In the genomic region with DNA sequence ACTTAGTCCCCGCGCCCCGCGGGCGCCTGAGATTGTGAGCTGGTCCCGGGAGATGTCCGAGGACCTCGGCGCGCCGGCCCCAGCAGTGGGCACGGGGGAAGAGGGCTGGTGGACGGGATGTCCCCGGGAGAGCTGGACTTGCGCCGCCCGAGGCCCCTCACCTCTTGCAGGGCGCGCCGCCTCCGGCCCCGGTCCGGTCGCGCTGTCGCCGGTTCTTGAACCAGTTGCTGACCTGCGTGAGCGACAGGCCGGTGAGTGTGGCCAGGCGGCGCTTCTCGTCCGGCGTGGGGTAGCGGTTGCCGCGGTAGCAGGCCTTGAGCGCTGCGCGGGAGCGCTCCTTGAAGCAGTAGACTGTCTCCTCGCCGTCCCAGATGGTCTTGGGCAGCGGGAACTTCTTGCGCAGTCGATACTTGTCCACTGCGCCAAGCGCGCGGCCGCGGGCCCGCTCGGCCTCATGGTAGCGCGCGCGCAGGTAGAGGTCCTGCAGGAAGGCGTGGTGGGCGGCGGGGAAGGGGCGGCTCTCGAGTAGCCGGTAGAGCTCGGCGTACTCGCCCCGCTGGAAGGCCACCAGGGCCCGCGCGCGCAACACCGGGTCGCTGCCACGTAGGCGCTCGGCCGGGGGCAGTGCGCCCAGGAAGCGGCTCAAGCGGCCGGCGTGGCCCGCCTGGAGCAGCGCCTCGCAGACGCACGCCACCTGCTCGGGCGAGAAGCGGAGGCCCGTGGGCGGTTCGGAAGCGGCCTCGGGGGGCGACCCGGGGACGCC, we compare ENCODE assay signal across 9 cellular contexts. TPM values are rescaled to one million over a fixed set of nuclear protein-coding genes. Genes with fewer than 3 reads are reported as not detected.
DNase-seq lines count a peak whose midpoint lies in the region; ATAC-seq, FAIRE-seq and TF ChIP-seq lines count a peak whose summit lies in the region.
"Had no signal": no experiment of that assay in that cellular context is flagged by ENCODE, and none has a peak within 500 bp of the region (broad histone marks: within the 10 kb centered on the region; RNA-seq: fewer than 3 reads in every experiment).

No MANE protein-coding gene starts in this region.

- no peaks in the 10 kb centered on the region for H3K4me1 ChIP-seq in CD8-positive, alpha-beta memory T cell (ENCODE audit: insufficient read depth, low read length)
- H3K4me1 ChIP-seq in H9 (ENCODE audit: insufficient read depth, low read length) (peaks cover 3% of the 10 kb centered on the region; the same call in 1 of the 2 replicates), endothelial cell of umbilical vein (ENCODE audit: control insufficient read depth, extremely low read depth, insufficient read depth, low read length) (peaks cover 14% of the 10 kb centered on the region), mucosa of descending colon (ENCODE audit: low read depth) (peaks cover 30% of the 10 kb centered on the region), uterus (peaks cover 12 to 37% of the 10 kb centered on the region in 2 donors)

- no peak overlapping the region for H4K91ac ChIP-seq in H9 (ENCODE audit: insufficient read length, low read depth, low read length)

- dilution Hi-C loops in endothelial cell of umbilical vein (cut with MboI; ENCODE audit: extremely low pct_ligation_motif_present, low sequenced_read_pairs): no loop called here

- CTCF ChIA-PET in CD8-positive, alpha-beta memory T cell (lab: Charles Lee): interaction anchor here (0.6 to 5.2 kb wide), 7 partner anchors 11 to 353 kb away, joined by 3 to 182 read pairs (median 9); a partner anchor contains a TSS
- CTCF ChIA-PET in endothelial cell of umbilical vein (lab: Charles Lee): interaction anchor here (1.0 to 6.7 kb wide), 10 partner anchors 10 to 75 kb away, joined by 3 to 125 read pairs (median 21); a partner anchor contains a TSS

- H3K79me2 ChIP-seq in H9 (ENCODE audit: insufficient read depth, low read length) (no peaks in the 10 kb centered on the region), endothelial cell of umbilical vein (ENCODE audit: control insufficient read depth, insufficient read depth, low read length) (peaks cover 2% of the 10 kb centered on the region)

- H3K4me3 ChIP-seq in CD8-positive, alpha-beta memory T cell (ENCODE audit: low read length): peak overlapping the region; percentile 41
- H3K4me3 ChIP-seq in endothelial cell of umbilical vein (replicated peaks in 1 of 3; ENCODE audit: insufficient read depth in 1 of 3, low read depth in 1 of 3, low read length in 3 of 3) (peak overlapping the region; percentile 61 to 92 (median 82)), mucosa of descending colon (peak overlapping the region; percentile 52), uterus (peak overlapping the region; percentile 47 to 94)

- H4K20me1 ChIP-seq in H9 (ENCODE audit: control insufficient read depth, insufficient read depth, insufficient read length) (no peaks in the 10 kb centered on the region), endothelial cell of umbilical vein (replicated peaks; ENCODE audit: control insufficient read depth, extremely low read depth, insufficient read depth, low read length) (no peaks in the 10 kb centered on the region)

- ATAC-seq in T-helper 17 cell (no peak), mucosa of descending colon (peak; percentile 2), GM19035 (IDR thresholded peaks at IDR 0.05; ENCODE audit: unreplicated experiment) (no peak), GM18511 (IDR thresholded peaks at IDR 0.05; ENCODE audit: unreplicated experiment) (no peak)

- H3K4me1 Mint-ChIP-seq in CD8-positive, alpha-beta memory T cell: peaks cover 7 to 29% (median 12%) of the 10 kb centered on the region in 3 donors
- H3K4me1 Mint-ChIP-seq in H9 (peaks cover 13 to 40% of the 10 kb centered on the region in 2 experiments), T-helper 17 cell (peaks cover 20% of the 10 kb centered on the region)

- no peaks in the 10 kb centered on the region for H3K9me1 ChIP-seq in endothelial cell of umbilical vein (replicated peaks; ENCODE audit: control insufficient read depth, extremely low read depth, insufficient read depth, low read length)

- no peak overlapping the region for H2BK120ac ChIP-seq in H9 (ENCODE audit: low read depth, low read length, poor library complexity, severe bottlenecking)

- peaks cover 4 to 12% of the 10 kb centered on the region in 2 donors for H3K27me3 Mint-ChIP-seq in CD8-positive, alpha-beta memory T cell
- H3K27me3 Mint-ChIP-seq in H9 (ENCODE audit: low read depth) (peaks cover 3% of the 10 kb centered on the region), T-helper 17 cell (peaks cover 6% of the 10 kb centered on the region)

- H3K27ac Mint-ChIP-seq in CD8-positive, alpha-beta memory T cell: no peak overlapping the region
- H3K27ac Mint-ChIP-seq in H9: peak overlapping the region in 1 of 3 experiments; percentile 81; a peak in 2 of 7 replicates
- H3K27ac Mint-ChIP-seq in T-helper 17 cell: no peak overlapping the region

- no peak overlapping the region for H2AK5ac ChIP-seq in H9 (ENCODE audit: insufficient read length, low read length)

- no peak overlapping the region for H3K23ac ChIP-seq in H9 (ENCODE audit: insufficient read length, low read depth, low read length)

- no TSS peak for BruUV-seq in endothelial cell of umbilical vein (replicated peaks; lab: Mats Ljungman, UMichigan)

- TF ChIP-seq CTCF in H9 (conservative IDR thresholded peaks at IDR 0.05): no peak
- no peak for TF ChIP-seq CTCF in endothelial cell of umbilical vein (IDR thresholded peaks at IDR 0.05; ENCODE audit: extremely low read depth in 1 of 2, insufficient read depth in 1 of 2, low read depth in 1 of 2, low read length in 2 of 2)
- no peak for TF ChIP-seq CTCF in mucosa of descending colon (IDR thresholded peaks at IDR 0.05)
- peak in 2 of 4 experiments; percentile 1 to 3 for TF ChIP-seq CTCF in uterus (IDR thresholded peaks at IDR 0.05)

- peak; percentile 24 for FAIRE-seq in endothelial cell of umbilical vein (lab: Jason Lieb, UNC)
- FAIRE-seq: TTC549 had no signal

- H3T11ph ChIP-seq in H9 (ENCODE audit: low read length): no peak overlapping the region

- H3K36me3 Mint-ChIP-seq in CD8-positive, alpha-beta memory T cell: peaks cover 0 to 2% (median 0%) of the 10 kb centered on the region in 3 donors
- H3K36me3 Mint-ChIP-seq in H9 (ENCODE audit: insufficient read depth in 1 of 3, low read depth in 3 of 3) (peaks cover 0 to 11% (median 6%) of the 10 kb centered on the region in 3 experiments; a peak in 5 of 7 replicates), T-helper 17 cell (ENCODE audit: low read depth) (no peaks in the 10 kb centered on the region)

- H4K5ac ChIP-seq in H9 (ENCODE audit: insufficient read length, low read depth, low read length): no peak overlapping the region

- H3K9me3 Mint-ChIP-seq in CD8-positive, alpha-beta memory T cell: no peaks in the 10 kb centered on the region
- no peaks in the 10 kb centered on the region; a peak in 1 of 5 replicates for H3K9me3 Mint-ChIP-seq in H9

- peak in 1 of 5 donors; percentile 24 for DNase-seq in CD8-positive, alpha-beta memory T cell
- peak; percentile 71 for DNase-seq in H9
- no peak for DNase-seq in T-helper 17 cell
- peak; percentile 72 for DNase-seq in endothelial cell of umbilical vein (ENCODE audit: low read depth, low spot score)
- DNase-seq in mucosa of descending colon: peak; percentile 69 to 81 (median 74)
- peak; percentile 75 to 77 for DNase-seq in uterus

- peak overlapping the region; percentile 77 for H3K18ac ChIP-seq in H9 (ENCODE audit: insufficient read length, low read depth, low read length)

- no peaks in the 10 kb centered on the region for H3K79me1 ChIP-seq in H9 (ENCODE audit: insufficient read depth, low read depth, low read length, poor library complexity, severe bottlenecking)

- no peaks in the 10 kb centered on the region for H3K9me3 ChIP-seq in CD8-positive, alpha-beta memory T cell (ENCODE audit: low read length)
- no peaks in the 10 kb centered on the region for H3K9me3 ChIP-seq in H9 (ENCODE audit: control insufficient read depth, low read depth, low read length)
- H3K9me3 ChIP-seq in T-helper 17 cell (ENCODE audit: control insufficient read depth, low read length, poor library complexity, severe bottlenecking): no peaks in the 10 kb centered on the region
- H3K9me3 ChIP-seq in endothelial cell of umbilical vein (replicated peaks; ENCODE audit: control insufficient read depth, insufficient read depth, low read length): no peaks in the 10 kb centered on the region
- no peaks in the 10 kb centered on the region for H3K9me3 ChIP-seq in mucosa of descending colon
- no peaks in the 10 kb centered on the region for H3K9me3 ChIP-seq in uterus

- no peak overlapping the region for H2BK12ac ChIP-seq in H9 (ENCODE audit: insufficient read length, low read depth, low read length)

- no peak overlapping the region for H2BK15ac ChIP-seq in H9 (ENCODE audit: low read depth, low read length)

- TF ChIP-seq POLR2A in endothelial cell of umbilical vein (IDR thresholded peaks at IDR 0.05; ENCODE audit: low read depth, low read length) (peak; percentile 51), uterus (IDR thresholded peaks at IDR 0.05) (peak; percentile 29 to 51)

- no peak overlapping the region for H3K56ac ChIP-seq in H9 (ENCODE audit: insufficient read length, low read depth, low read length)

- H3K27me3 ChIP-seq in CD8-positive, alpha-beta memory T cell (ENCODE audit: insufficient read depth, low read length, poor library complexity, severe bottlenecking): no peaks in the 10 kb centered on the region
- no peaks in the 10 kb centered on the region for H3K27me3 ChIP-seq in H9 (ENCODE audit: insufficient read depth, low read length)
- H3K27me3 ChIP-seq in endothelial cell of umbilical vein (ENCODE audit: control insufficient read depth in 2 of 2, insufficient read depth in 2 of 2, low read length in 2 of 2): no peaks in the 10 kb centered on the region
- H3K27me3 ChIP-seq in uterus: no peaks in the 10 kb centered on the region

- WGBS in H9 (ENCODE audit: extremely low coverage, insufficient read length, low lambda C conversion rate): no CpG with 5 or more reads among the region's 100 CpGs

- H3K27ac ChIP-seq in CD8-positive, alpha-beta memory T cell (ENCODE audit: low read depth, low read length): peak overlapping the region; percentile 54
- no peak overlapping the region for H3K27ac ChIP-seq in H9 (ENCODE audit: insufficient read length, low read depth, low read length)
- peak overlapping the region; percentile 3 for H3K27ac ChIP-seq in endothelial cell of umbilical vein (ENCODE audit: insufficient read depth, low read depth, low read length)
- H3K27ac ChIP-seq in uterus: peak overlapping the region; percentile 90 to 92

- no peak overlapping the region for H2AFZ ChIP-seq in H9 (ENCODE audit: low read length)
- peak overlapping the region; percentile 59 for H2AFZ ChIP-seq in endothelial cell of umbilical vein (ENCODE audit: low read depth, low read length)

- H3K14ac ChIP-seq in H9 (ENCODE audit: insufficient read depth, low read length): peak overlapping the region; percentile 91

- H3K23me2 ChIP-seq in H9 (ENCODE audit: insufficient read length, low read depth, low read length, poor library complexity, severe bottlenecking): peaks cover 20% of the 10 kb centered on the region

- H3K9ac ChIP-seq in H9 (ENCODE audit: extremely low read depth, insufficient read length, low read length): peak overlapping the region; percentile 50
- peak overlapping the region; percentile 65 for H3K9ac ChIP-seq in endothelial cell of umbilical vein (replicated peaks; ENCODE audit: extremely low read depth, insufficient read depth, low read length)

- H4K8ac ChIP-seq in H9 (replicated peaks; ENCODE audit: insufficient read length, low read depth, low read length): no peak overlapping the region

- no peak overlapping the region for H2BK5ac ChIP-seq in H9 (ENCODE audit: insufficient read length, low read length)

- H2BK20ac ChIP-seq in H9 (ENCODE audit: low read depth, low read length, poor library complexity, severe bottlenecking): no peak overlapping the region

- H3K4ac ChIP-seq in H9 (ENCODE audit: low read depth, low read length): no peak overlapping the region

- H3K36me3 ChIP-seq in CD8-positive, alpha-beta memory T cell (ENCODE audit: insufficient read depth, low read length): no peaks in the 10 kb centered on the region
- H3K36me3 ChIP-seq in endothelial cell of umbilical vein (ENCODE audit: control insufficient read depth in 2 of 2, extremely low read depth in 1 of 2, insufficient read depth in 2 of 2, low read length in 2 of 2) (peaks cover 0 to 3% of the 10 kb centered on the region in 2 experiments), mucosa of descending colon (ENCODE audit: low read depth) (no peaks in the 10 kb centered on the region), uterus (no peaks in the 10 kb centered on the region)

- intact Hi-C loops in endothelial cell of umbilical vein (cut with micrococcal nuclease): loop anchor here (1.0 kb wide), 1 partner anchor 75 kb away; no protein-coding TSS in a partner anchor
- intact Hi-C loops in mucosa of descending colon (cut with DNase I, micrococcal nuclease): no loop called here
- intact Hi-C loops in uterus (cut with DNase I; ENCODE audit: low total_unique reads): no loop called here

- peak overlapping the region; percentile 72 for H3K4me2 ChIP-seq in H9 (ENCODE audit: insufficient read depth, insufficient read length, low read length)
- peak overlapping the region; percentile 66 for H3K4me2 ChIP-seq in endothelial cell of umbilical vein (ENCODE audit: insufficient read depth, low read length)

- POLR2A ChIA-PET in CD8-positive, alpha-beta memory T cell (lab: Charles Lee): interaction anchor here (0.6 to 4.2 kb wide), 5 partner anchors 24 to 95 kb away, joined by 3 to 36 read pairs (median 8); a partner anchor contains a TSS
- POLR2A ChIA-PET in endothelial cell of umbilical vein (lab: Charles Lee): interaction anchor here (0.6 to 2.4 kb wide), 4 partner anchors 37 to 303 kb away, joined by 3 to 24 read pairs (median 6); a partner anchor contains a TSS

- H3K4me3 Mint-ChIP-seq in CD8-positive, alpha-beta memory T cell: peak overlapping the region; percentile 54 to 87 (median 75)
- peak overlapping the region; percentile 91 to 94 for H3K4me3 Mint-ChIP-seq in H9
- peak overlapping the region; percentile 80 for H3K4me3 Mint-ChIP-seq in T-helper 17 cell

RNA-seq across cellular contexts. Expression of a gene that starts 1.0 kb away (rescaled TPM):
- 1 to 10 TPM; 2.5 to 2.6 TPM for total RNA-seq in CD8-positive, alpha-beta memory T cell
- polyA plus RNA-seq in CD8-positive, alpha-beta memory T cell: 0.23 TPM
- total RNA-seq in H9 (2021) (41.6 and 41.7 TPM in 2 replicates), T-helper 17 cell (under 1 TPM; 0.42 to 0.44 TPM), endothelial cell of umbilical vein (15.2 and 16.7 TPM in 2 replicates), mucosa of descending colon (10 to 100 TPM in 2 of 3 donors, 1 to 10 TPM in 1; 9.6 to 35.6 (median 11.1) TPM), uterus (10 to 100 TPM in 2 of 4 donors, 1 to 10 TPM in 2; 4.4 to 48.9 (median 12.5) TPM)
- 13.1 and 15.3 TPM in 2 replicates for polyA plus RNA-seq in endothelial cell of umbilical vein
- 7.2 and 10.7 TPM in 2 replicates for polyA plus RNA-seq in endothelial cell of umbilical vein (2011; cell fraction: cytosol; rRNA removed)
- polyA plus RNA-seq in endothelial cell of umbilical vein (2011; cell fraction: nucleus; rRNA removed): 13.6 and 19.0 TPM in 2 replicates
- polyA plus RNA-seq in endothelial cell of umbilical vein (2012): 3.9 and 7.4 TPM in 2 replicates
- polyA minus RNA-seq in endothelial cell of umbilical vein: 3.8 TPM in 2 replicates
- 11.5 TPM for polyA minus RNA-seq in endothelial cell of umbilical vein (2011; cell fraction: cytosol; rRNA and poly(A)+ RNA removed)
- 3.2 and 8.1 TPM in 2 replicates for polyA minus RNA-seq in endothelial cell of umbilical vein (2011; cell fraction: nucleus; rRNA and poly(A)+ RNA removed)

RNA-seq across cellular contexts. Expression of a gene that starts 14.2 kb away (rescaled TPM):
- total RNA-seq in CD8-positive, alpha-beta memory T cell: 10 to 100 TPM; 27.1 to 28.2 TPM
- 1.6 TPM for polyA plus RNA-seq in CD8-positive, alpha-beta memory T cell
- total RNA-seq in H9 (2021) (63.9 and 67.4 TPM in 2 replicates), T-helper 17 cell (10 to 100 TPM; 18.7 to 35.8 TPM), endothelial cell of umbilical vein (70.4 and 73.3 TPM in 2 replicates), mucosa of descending colon (100 to 1,000 TPM in 1 of 3 donors, 10 to 100 TPM in 2; 23.9 to 123 (median 33.9) TPM), uterus (100 to 1,000 TPM in 1 of 4 donors, 10 to 100 TPM in 3; 15.3 to 211 (median 43.8) TPM)
- 36.6 and 45.2 TPM in 2 replicates for polyA plus RNA-seq in endothelial cell of umbilical vein
- polyA plus RNA-seq in endothelial cell of umbilical vein (2011; cell fraction: cytosol; rRNA removed): 10.7 and 14.2 TPM in 2 replicates
- polyA plus RNA-seq in endothelial cell of umbilical vein (2011; cell fraction: nucleus; rRNA removed): 317 and 347 TPM in 2 replicates
- 25.6 and 34.3 TPM in 2 replicates for polyA plus RNA-seq in endothelial cell of umbilical vein (2012)
- 21.2 and 24.7 TPM in 2 replicates for polyA minus RNA-seq in endothelial cell of umbilical vein
- polyA minus RNA-seq in endothelial cell of umbilical vein (2011; cell fraction: cytosol; rRNA and poly(A)+ RNA removed): 11.9 TPM
- 37.9 and 61.8 TPM in 2 replicates for polyA minus RNA-seq in endothelial cell of umbilical vein (2011; cell fraction: nucleus; rRNA and poly(A)+ RNA removed)

RNA-seq across cellular contexts. Expression of a gene that starts 24.6 kb away (rescaled TPM):
- 10 to 100 TPM; 57.6 to 62.9 TPM for total RNA-seq in CD8-positive, alpha-beta memory T cell
- 25.6 TPM for polyA plus RNA-seq in CD8-positive, alpha-beta memory T cell
- total RNA-seq in H9 (2021): 70.7 and 75.1 TPM in 2 replicates
- 10 to 100 TPM; 28.3 to 49.1 TPM for total RNA-seq in T-helper 17 cell
- total RNA-seq in endothelial cell of umbilical vein: 81.1 and 81.6 TPM in 2 replicates
- polyA plus RNA-seq in endothelial cell of umbilical vein: 36.9 and 45.5 TPM in 2 replicates
- 15.9 and 21.2 TPM in 2 replicates for polyA plus RNA-seq in endothelial cell of umbilical vein (2011; cell fraction: cytosol; rRNA removed)
- polyA plus RNA-seq in endothelial cell of umbilical vein (2011; cell fraction: nucleus; rRNA removed): 153 and 171 TPM in 2 replicates
- polyA plus RNA-seq in endothelial cell of umbilical vein (2012): 30.8 and 40.4 TPM in 2 replicates
- polyA minus RNA-seq in endothelial cell of umbilical vein: 45.7 and 47.2 TPM in 2 replicates
- 17.7 TPM for polyA minus RNA-seq in endothelial cell of umbilical vein (2011; cell fraction: cytosol; rRNA and poly(A)+ RNA removed)
- 65.0 and 102 TPM in 2 replicates for polyA minus RNA-seq in endothelial cell of umbilical vein (2011; cell fraction: nucleus; rRNA and poly(A)+ RNA removed)
- 10 to 100 TPM; 33.2 to 67.1 (median 43.7) TPM for total RNA-seq in mucosa of descending colon
- 100 to 1,000 TPM in 1 of 4 donors, 10 to 100 TPM in 2, 1 to 10 TPM in 1; 4.4 to 103 (median 36.9) TPM for total RNA-seq in uterus

RNA-seq across cellular contexts. Expression of a gene that starts 34.8 kb away (rescaled TPM):
- total RNA-seq in CD8-positive, alpha-beta memory T cell: not detected
- not detected for polyA plus RNA-seq in CD8-positive, alpha-beta memory T cell
- 0.07 TPM in 1 of 2 replicates, not detected in the other for total RNA-seq in H9 (2021)
- total RNA-seq in T-helper 17 cell: not detected
- not detected in 2 replicates for total RNA-seq in endothelial cell of umbilical vein
- not detected in 2 replicates for polyA plus RNA-seq in endothelial cell of umbilical vein
- polyA plus RNA-seq in endothelial cell of umbilical vein (2011; cell fraction: cytosol; rRNA removed): not detected in 2 replicates
- not detected in 2 replicates for polyA plus RNA-seq in endothelial cell of umbilical vein (2011; cell fraction: nucleus; rRNA removed)
- polyA plus RNA-seq in endothelial cell of umbilical vein (2012): not detected in 2 replicates
- polyA minus RNA-seq in endothelial cell of umbilical vein: not detected in 2 replicates
- not detected for polyA minus RNA-seq in endothelial cell of umbilical vein (2011; cell fraction: cytosol; rRNA and poly(A)+ RNA removed)
- not detected in 2 replicates for polyA minus RNA-seq in endothelial cell of umbilical vein (2011; cell fraction: nucleus; rRNA and poly(A)+ RNA removed)
- not detected for total RNA-seq in mucosa of descending colon
- not detected for total RNA-seq in uterus

RNA-seq across cellular contexts. Expression of a gene that starts 37.4 kb away (rescaled TPM):
- 10 to 100 TPM; 25.2 to 30.4 TPM for total RNA-seq in CD8-positive, alpha-beta memory T cell
- 21.1 TPM for polyA plus RNA-seq in CD8-positive, alpha-beta memory T cell
- total RNA-seq in H9 (2021) (43.6 and 43.9 TPM in 2 replicates), T-helper 17 cell (10 to 100 TPM; 19.4 to 23.2 TPM), endothelial cell of umbilical vein (18.3 and 21.2 TPM in 2 replicates), mucosa of descending colon (10 to 100 TPM; 30.1 to 34.0 (median 32.3) TPM), uterus (10 to 100 TPM in 3 of 4 donors, 1 to 10 TPM in 1; 7.0 to 36.1 (median 15.2) TPM)
- 7.7 and 7.8 TPM in 2 replicates for polyA plus RNA-seq in endothelial cell of umbilical vein
- 2.8 and 4.9 TPM in 2 replicates for polyA plus RNA-seq in endothelial cell of umbilical vein (2011; cell fraction: cytosol; rRNA removed)
- polyA plus RNA-seq in endothelial cell of umbilical vein (2011; cell fraction: nucleus; rRNA removed): 16.6 and 19.7 TPM in 2 replicates
- polyA plus RNA-seq in endothelial cell of umbilical vein (2012): 5.8 and 6.7 TPM in 2 replicates
- 3.1 and 6.1 TPM in 2 replicates for polyA minus RNA-seq in endothelial cell of umbilical vein
- polyA minus RNA-seq in endothelial cell of umbilical vein (2011; cell fraction: cytosol; rRNA and poly(A)+ RNA removed): 9.2 TPM
- polyA minus RNA-seq in endothelial cell of umbilical vein (2011; cell fraction: nucleus; rRNA and poly(A)+ RNA removed): 8.7 and 11.6 TPM in 2 replicates

Comparison
In these comparisons a context has a peak if more than half of its experiments do, and no peak if none do; other contexts are left out.
1. DNase-seq: peak in H9 (single experiment), endothelial cell of umbilical vein (single experiment), mucosa of descending colon (3 of 3) and uterus (2 of 2); none in T-helper 17 cell (0 of 3).
2. Peak in every context shown above with its lines, with median percentiles within 50 percentile points of each other: H3K4me3 ChIP-seq and H3K4me3 Mint-ChIP-seq.